In genomic region chr1:32464716-32465540, GRCh38 we compare ENCODE assay signal across 9 cellular contexts. TPM values are rescaled to one million over a fixed set of nuclear protein-coding genes. Genes with fewer than 3 reads are reported as not detected.
DNase-seq lines count a peak whose midpoint lies in the region; ATAC-seq and TF ChIP-seq lines count a peak whose summit lies in the region.
"Had no signal": no experiment of that assay in that cellular context is flagged by ENCODE, and none has a peak within 500 bp of the region (broad histone marks: within the 10 kb centered on the region; RNA-seq: fewer than 3 reads in every experiment).

Gene ZBTB8B (plus strand): TSS chr1:32465072. CDS start chr1:32470625, 5,553 bp downstream.

- POLR2A ChIA-PET in activated CD8-positive, alpha-beta T cell treated with anti-CD3 and anti-CD28 coated beads, Interleukin-2, amount 10 ng/mL, durations not matched to agents 7 days and 5 days (lab: Charles Lee) = no interaction called here

- H3K36me3 ChIP-seq in lung (ENCODE audit: control insufficient read depth in 2 of 2, insufficient read depth in 2 of 2, low read length in 2 of 2) = no peaks in the 10 kb centered on the region

- H3K27me3 ChIP-seq in lung (ENCODE audit: control insufficient read depth, insufficient read depth) = no peaks in the 10 kb centered on the region

- peaks cover 0 to 10% of the 10 kb centered on the region in 2 donors for H3K4me1 ChIP-seq in lung (ENCODE audit: control insufficient read depth in 2 of 2, insufficient read depth in 2 of 2, low read length in 2 of 2)

- TF ChIP-seq CTCF in endothelial cell (IDR thresholded peaks at IDR 0.05; ENCODE audit: unreplicated experiment) = no peak
- TF ChIP-seq CTCF in lung (IDR thresholded peaks at IDR 0.05; ENCODE audit: control extremely low read depth, extremely low read depth) = no peak

- WGBS in lung, 2 donors = 1 to 2% methylated on average over 62 to 64 of the region's 64 CpGs

- peak; percentile 76 for ATAC-seq in activated CD8-positive, alpha-beta T cell treated with anti-CD3 and anti-CD28 coated beads, Interleukin-2, amount 10 ng/mL, durations not matched to agents 7 days and 5 days
- ATAC-seq in lung (ENCODE audit: insufficient read depth, low FRiP score) = peak; percentile 88
- ATAC-seq in HG02870 (IDR thresholded peaks at IDR 0.05; ENCODE audit: unreplicated experiment) = no peak
- no peak for ATAC-seq in GM21526 (IDR thresholded peaks at IDR 0.05; ENCODE audit: low FRiP score, unreplicated experiment)

- CTCF ChIA-PET in activated CD8-positive, alpha-beta T cell treated with anti-CD3 and anti-CD28 coated beads, Interleukin-2, amount 10 ng/mL, durations not matched to agents 7 days and 5 days (lab: Charles Lee) = interaction anchor here (0.9 kb wide), 1 partner anchor 64 kb away, joined by 3 read pairs; no protein-coding TSS in a partner anchor

- H3K4me3 Mint-ChIP-seq in activated CD8-positive, alpha-beta T cell treated with anti-CD3 and anti-CD28 coated beads, Interleukin-2, amount 10 ng/mL, durations not matched to agents 7 days and 5 days = peak within 1 kb of the TSS; percentile 51
- peak within 1 kb of the TSS; percentile 96 for H3K4me3 Mint-ChIP-seq in endothelial cell (ENCODE audit: unreplicated experiment)

- peaks cover 0 to 4% of the 10 kb centered on the region in 2 donors for H3K9me3 ChIP-seq in lung (ENCODE audit: control insufficient read depth in 2 of 2, insufficient read depth in 1 of 2, low read length in 1 of 2)

- no peaks in the 10 kb centered on the region for H3K9me3 Mint-ChIP-seq in activated CD8-positive, alpha-beta T cell treated with anti-CD3 and anti-CD28 coated beads, Interleukin-2, amount 10 ng/mL, durations not matched to agents 7 days and 5 days (ENCODE audit: insufficient read depth)
- no peaks in the 10 kb centered on the region for H3K9me3 Mint-ChIP-seq in endothelial cell (ENCODE audit: unreplicated experiment)

- peak within 1 kb of the TSS; percentile 41 for H3K4me3 ChIP-seq in lung

- H3K27ac ChIP-seq in lung (ENCODE audit: low read depth in 1 of 2, low read length in 1 of 2) = no peak within 1 kb of the TSS
- H3K27ac ChIP-seq: HL-60 had no signal

- H3K36me3 Mint-ChIP-seq in activated CD8-positive, alpha-beta T cell treated with anti-CD3 and anti-CD28 coated beads, Interleukin-2, amount 10 ng/mL, durations not matched to agents 7 days and 5 days (ENCODE audit: low read depth) = no peaks in the 10 kb centered on the region
- peaks cover 3% of the 10 kb centered on the region for H3K36me3 Mint-ChIP-seq in endothelial cell (ENCODE audit: low read depth, unreplicated experiment)

- H3K27me3 Mint-ChIP-seq in activated CD8-positive, alpha-beta T cell treated with anti-CD3 and anti-CD28 coated beads, Interleukin-2, amount 10 ng/mL, durations not matched to agents 7 days and 5 days (ENCODE audit: low read depth) = peaks cover 47% of the 10 kb centered on the region
- no peaks in the 10 kb centered on the region for H3K27me3 Mint-ChIP-seq in endothelial cell (ENCODE audit: unreplicated experiment)

- DNase-seq in DMS53 treated with DMSO at 0.1 percent for 48 hours (lab: John Stamatoyannopoulos, UW; ENCODE audit: unreplicated experiment) (peak; percentile 81), NCI-H2029 (lab: John Stamatoyannopoulos, UW) (peak; percentile 76), endothelial cell (ENCODE audit: low spot score) (peak; percentile 93), lung (ENCODE audit: low spot score) (peak; percentile 57)
- DNase-seq in activated CD8-positive, alpha-beta T cell treated with anti-CD3 and anti-CD28 coated beads, Interleukin-2, amount 10 ng/mL, durations not matched to agents 7 days and 5 days = peak; percentile 32
- peak; percentile 16 to 28 for DNase-seq in stimulated activated CD4-positive, alpha-beta T cell treated with anti-CD3 and anti-CD28 coated beads, Interleukin-4, amount 100 ng/mL, for 48 hours (ENCODE audit: low read depth in 2 of 2)

- H3K27ac Mint-ChIP-seq in activated CD8-positive, alpha-beta T cell treated with anti-CD3 and anti-CD28 coated beads, Interleukin-2, amount 10 ng/mL, durations not matched to agents 7 days and 5 days = no peak within 1 kb of the TSS
- no peak within 1 kb of the TSS for H3K27ac Mint-ChIP-seq in endothelial cell (ENCODE audit: unreplicated experiment)

- peaks cover 13% of the 10 kb centered on the region for H3K4me1 Mint-ChIP-seq in activated CD8-positive, alpha-beta T cell treated with anti-CD3 and anti-CD28 coated beads, Interleukin-2, amount 10 ng/mL, durations not matched to agents 7 days and 5 days (ENCODE audit: low read depth)
- peaks cover 8% of the 10 kb centered on the region for H3K4me1 Mint-ChIP-seq in endothelial cell (ENCODE audit: unreplicated experiment)

RNA-seq across cellular contexts. Expression of gene ZBTB8B, which starts in this region (rescaled TPM):
- total RNA-seq in activated CD8-positive, alpha-beta T cell treated with anti-CD3 and anti-CD28 coated beads, Interleukin-2, amount 10 ng/mL, durations not matched to agents 7 days and 5 days = not detected
- 0.92 TPM for total RNA-seq in endothelial cell (ENCODE audit: unreplicated experiment)
- under 1 TPM; 0.03 to 0.09 TPM for total RNA-seq in lung
- under 1 TPM; under 0.01 to 0.02 TPM for polyA plus RNA-seq in lung

Comparison
In these comparisons a context has a peak if more than half of its experiments do, and no peak if none do; other contexts are left out.
1. Peak in DNase-seq and ATAC-seq in activated CD8-positive, alpha-beta T cell treated with anti-CD3 and anti-CD28 coated beads, Interleukin-2, amount 10 ng/mL, durations not matched to agents 7 days and 5 days; RNA of the gene not detected or under 1 TPM.
2. Peak in DNase-seq in endothelial cell; RNA of the gene not detected or under 1 TPM.
3. Peak in DNase-seq, ATAC-seq and H3K4me3 ChIP-seq in lung; RNA of the gene not detected or under 1 TPM.
4. DNase-seq: peak in every context shown above with its lines; median percentile 93 in endothelial cell; 81 in DMS53 treated with DMSO at 0.1 percent for 48 hours; 76 in NCI-H2029; 57 in lung; 32 in activated CD8-positive, alpha-beta T cell treated with anti-CD3 and anti-CD28 coated beads, Interleukin-2, amount 10 ng/mL, durations not matched to agents 7 days and 5 days; 22 in stimulated activated CD4-positive, alpha-beta T cell treated with anti-CD3 and anti-CD28 coated beads, Interleukin-4, amount 100 ng/mL, for 48 hours.